In genomic region chr10:127418536-127419168, GRCh38 we compare ENCODE assay signal across 16 cellular contexts.
DNase-seq lines count a peak whose midpoint lies in the region; ATAC-seq and TF ChIP-seq lines count a peak whose summit lies in the region.
"Had no signal": no experiment of that assay in that cellular context is flagged by ENCODE, and none has a peak within 500 bp of the region (broad histone marks: within the 10 kb centered on the region; RNA-seq: fewer than 3 reads in every experiment).

No MANE protein-coding gene starts in this region.

- no peaks in the 10 kb centered on the region for H3K27me3 Mint-ChIP-seq in WTC11 (ENCODE audit: low read depth)

- H3K27me3 ChIP-seq in testis (no peaks in the 10 kb centered on the region), uterus (no peaks in the 10 kb centered on the region)

- intact Hi-C loops in left ventricle myocardium superior (cut with micrococcal nuclease): no loop called here
- intact Hi-C loops in testis (cut with DNase I; ENCODE audit: low total_unique reads): no loop called here
- intact Hi-C loops in uterus (cut with DNase I; ENCODE audit: low total_unique reads): no loop called here

- 32 to 38% methylated on average over 6 to 13 of the region's 13 CpGs for WGBS in testis, 2 donors

- ATAC-seq in WTC11 (no peak), left ventricle myocardium superior (peak; percentile 92)
- ATAC-seq: CD8-positive, alpha-beta T cell; GM23338 had no signal

- peaks cover 12% of the 10 kb centered on the region for H3K4me1 Mint-ChIP-seq in WTC11
- H3K4me1 Mint-ChIP-seq: CD14-positive monocyte had no signal

- H3K9me3 Mint-ChIP-seq in WTC11: no peaks in the 10 kb centered on the region
- H3K9me3 Mint-ChIP-seq: CD14-positive monocyte; CD8-positive, alpha-beta T cell; GM23338; H9 had no signal

- H3K36me3 ChIP-seq in testis (ENCODE audit: low read depth, missing control alignments) (no peaks in the 10 kb centered on the region), uterus (no peaks in the 10 kb centered on the region)

- POLR2A ChIA-PET in WTC11 (lab: Charles Lee): no interaction called here

- CTCF ChIA-PET in WTC11 (lab: Charles Lee): no interaction called here

- H3K4me1 ChIP-seq in testis: peaks cover 29% of the 10 kb centered on the region
- no peaks in the 10 kb centered on the region for H3K4me1 ChIP-seq in uterus

- H3K36me3 Mint-ChIP-seq in WTC11: peaks cover 10% of the 10 kb centered on the region
- H3K36me3 Mint-ChIP-seq: CD14-positive monocyte; CD8-positive, alpha-beta T cell had no signal

- peak; percentile 24 for DNase-seq in NCI-H748 (lab: John Stamatoyannopoulos, UW; ENCODE audit: unreplicated experiment)
- DNase-seq in NCI-H748 treated with DMSO at 0.1 percent for 48 hours (lab: John Stamatoyannopoulos, UW): no peak
- no peak for DNase-seq in WTC11 (ENCODE audit: low spot score)
- DNase-seq in left ventricle myocardium superior: peak; percentile 77
- DNase-seq in testis: peak; percentile 81
- DNase-seq in epidermal melanocyte (ENCODE audit: insufficient read length, low spot score): no peak
- DNase-seq in uterus: no peak
- DNase-seq: CD8-positive, alpha-beta T cell; COR-L47; DMS153; DMS79 treated with DMSO at 0.1 percent for 48 hours; EL; H9 had no signal

- H3K9me3 ChIP-seq in testis (no peaks in the 10 kb centered on the region), uterus (no peaks in the 10 kb centered on the region)

- TF ChIP-seq POLR2A in testis (IDR thresholded peaks at IDR 0.05) (no peak), uterus (IDR thresholded peaks at IDR 0.05) (no peak)

- no peak overlapping the region for H3K4me3 Mint-ChIP-seq in WTC11
- H3K4me3 Mint-ChIP-seq: CD14-positive monocyte; CD8-positive, alpha-beta T cell; GM23338; H9 had no signal

- TF ChIP-seq CTCF in WTC11 (IDR thresholded peaks at IDR 0.05) (no peak), testis (IDR thresholded peaks at IDR 0.05) (no peak), uterus (IDR thresholded peaks at IDR 0.05) (no peak)

- no peak overlapping the region for H3K4me3 ChIP-seq in testis
- H3K4me3 ChIP-seq in uterus: no peak overlapping the region
- H3K4me3 ChIP-seq: GM23338 had no signal

- H3K27ac ChIP-seq in testis (no peak overlapping the region), uterus (no peak overlapping the region)
- H3K27ac ChIP-seq: 22Rv1 had no signal

- H3K27ac Mint-ChIP-seq in WTC11: 0 out of 2 replicates have a peak overlapping the region, but pooled peaks have one; percentile 45
- H3K27ac Mint-ChIP-seq: CD8-positive, alpha-beta T cell; GM23338 had no signal

TF ChIP-seq in WTC11, 78 proteins besides CTCF, POLR2A, EP300 and RAD21 (continues in another document):
- TF ChIP-seq MXD4 (CRISPR knock-in tag; IDR thresholded peaks at IDR 0.05; ENCODE audit: borderline replicate concordance) (no peak), CREB1 (CRISPR knock-in tag; IDR thresholded peaks at IDR 0.05) (no peak), PRDM15 (CRISPR knock-in tag; IDR thresholded peaks at IDR 0.05) (no peak), TP53 (CRISPR knock-in tag; IDR thresholded peaks at IDR 0.05) (no peak), E2F1 (CRISPR knock-in tag; IDR thresholded peaks at IDR 0.05) (no peak), STAT6 (CRISPR knock-in tag; conservative IDR thresholded peaks at IDR 0.05; ENCODE audit: low read depth) (no peak), JUN (CRISPR knock-in tag; IDR thresholded peaks at IDR 0.05) (no peak), IRF2 (CRISPR knock-in tag; IDR thresholded peaks at IDR 0.05; ENCODE audit: borderline replicate concordance, low read depth) (no peak), RELA (CRISPR knock-in tag; IDR thresholded peaks at IDR 0.05; ENCODE audit: borderline replicate concordance) (no peak), USF2 (CRISPR knock-in tag; IDR thresholded peaks at IDR 0.05) (no peak), ZNF232 (CRISPR knock-in tag; IDR thresholded peaks at IDR 0.05) (no peak), PRRX2 (CRISPR knock-in tag; IDR thresholded peaks at IDR 0.05) (no peak), KAT7 (CRISPR knock-in tag; IDR thresholded peaks at IDR 0.05; ENCODE audit: borderline replicate concordance) (no peak), ZNF281 (CRISPR knock-in tag; IDR thresholded peaks at IDR 0.05) (no peak)

Comparison
In these comparisons a context has a peak if more than half of its experiments do, and no peak if none do; other contexts are left out.
1. DNase-seq: peak in NCI-H748 (single experiment), left ventricle myocardium superior (single experiment) and testis (single experiment); none in NCI-H748 treated with DMSO at 0.1 percent for 48 hours (single experiment), WTC11 (single experiment), epidermal melanocyte (single experiment) and uterus (0 of 2).